8 cellular contexts compared by ENCODE assay signal in genomic region chr13:25874907-25875306, GRCh38.
DNase-seq lines count a peak whose midpoint lies in the region; ATAC-seq and TF ChIP-seq lines count a peak whose summit lies in the region.
"Had no signal": no experiment of that assay in that cellular context is flagged by ENCODE, and none has a peak within 500 bp of the region (broad histone marks: within the 10 kb centered on the region; RNA-seq: fewer than 3 reads in every experiment).

No MANE protein-coding gene starts in this region.

- ATAC-seq in mucosa of descending colon (peak; percentile 46), aorta (ENCODE audit: low FRiP score) (no peak)
- peak; percentile 50 for ATAC-seq in stimulated activated naive CD8-positive, alpha-beta T cell treated with anti-CD3 and anti-CD28 coated beads, Interleukin-15, Interleukin-2, amounts not matched to agents 100 U/mL and 50 U/mL, for 24 hours

- peak overlapping the region; percentile 10 for H2AFZ ChIP-seq in OCI-LY3 (ENCODE audit: low read depth, low read length)

- H3K27ac ChIP-seq in OCI-LY3 (ENCODE audit: low read length) (no peak overlapping the region), aorta (ENCODE audit: low read depth in 1 of 2, low read length in 2 of 2) (no peak overlapping the region)

- no peak overlapping the region for H3K4me2 ChIP-seq in OCI-LY3 (ENCODE audit: low read length)

- no peaks in the 10 kb centered on the region for H4K20me1 ChIP-seq in OCI-LY3 (ENCODE audit: insufficient read depth, low read length)

- WGBS in aorta, 2 donors = 64 to 68% methylated on average over 6 of the region's 6 CpGs

- no peak overlapping the region for H3K9ac ChIP-seq in OCI-LY3 (ENCODE audit: low read length)

- H3K9me3 ChIP-seq in OCI-LY3 (ENCODE audit: insufficient read depth, low read length) (no peaks in the 10 kb centered on the region), mucosa of descending colon (no peaks in the 10 kb centered on the region), aorta (ENCODE audit: control insufficient read depth, low read length) (no peaks in the 10 kb centered on the region)

- H3K36me3 ChIP-seq in OCI-LY3 (replicated peaks; ENCODE audit: low read depth, low read length) (no peaks in the 10 kb centered on the region), mucosa of descending colon (ENCODE audit: low read depth) (no peaks in the 10 kb centered on the region), aorta (ENCODE audit: control insufficient read depth in 1 of 2, insufficient read depth in 2 of 2, low read length in 1 of 2) (no peaks in the 10 kb centered on the region)

- intact Hi-C loops in mucosa of descending colon (cut with DNase I, micrococcal nuclease) (no loop called here), aorta (cut with DNase I) (no loop called here)

- H3K4me3 ChIP-seq in OCI-LY3 (ENCODE audit: low read length) (no peak overlapping the region), mucosa of descending colon (no peak overlapping the region), aorta (ENCODE audit: low read length in 2 of 2) (no peak overlapping the region)

- H3K27me3 ChIP-seq in OCI-LY3 (ENCODE audit: low read depth, low read length) = no peaks in the 10 kb centered on the region; the same call in 1 of the 2 replicates
- H3K27me3 ChIP-seq in aorta (ENCODE audit: control insufficient read depth in 1 of 2, insufficient read depth in 2 of 2, low read length in 1 of 2) = no peaks in the 10 kb centered on the region

- DNase-seq in activated CD8-positive, alpha-beta memory T cell treated with anti-CD3 and anti-CD28 coated beads for 24 hours = peak; percentile 70
- peak in 1 of 3 donors; percentile 31 for DNase-seq in mucosa of descending colon
- DNase-seq in stimulated activated naive CD8-positive, alpha-beta T cell treated with anti-CD3 and anti-CD28 coated beads, Interleukin-15, Interleukin-2, amounts not matched to agents 100 U/mL and 50 U/mL, for 24 hours = peak; percentile 66
- no peak for DNase-seq in SW480 (ENCODE audit: low spot score)
- no peak for DNase-seq in NCI-H1417 (lab: John Stamatoyannopoulos, UW)
- no peak for DNase-seq in aorta
- DNase-seq: naive B cell had no signal

- H3K79me2 ChIP-seq in OCI-LY3 (ENCODE audit: low read length) = no peaks in the 10 kb centered on the region

- TF ChIP-seq CTCF in OCI-LY3 (IDR thresholded peaks at IDR 0.05; ENCODE audit: low read depth, low read length) = no peak
- TF ChIP-seq CTCF in mucosa of descending colon (IDR thresholded peaks at IDR 0.05) = no peak

- H3K4me1 ChIP-seq in OCI-LY3 (ENCODE audit: low read length) (peaks cover 8% of the 10 kb centered on the region; the same call in 1 of the 2 replicates), mucosa of descending colon (ENCODE audit: low read depth) (no peaks in the 10 kb centered on the region), aorta (ENCODE audit: control insufficient read depth in 1 of 2, insufficient read depth in 2 of 2, low read length in 2 of 2) (no peaks in the 10 kb centered on the region)

Comparison
In these comparisons a context has a peak if more than half of its experiments do, and no peak if none do; other contexts are left out.
1. DNase-seq: peak in activated CD8-positive, alpha-beta memory T cell treated with anti-CD3 and anti-CD28 coated beads for 24 hours (single experiment) and stimulated activated naive CD8-positive, alpha-beta T cell treated with anti-CD3 and anti-CD28 coated beads, Interleukin-15, Interleukin-2, amounts not matched to agents 100 U/mL and 50 U/mL, for 24 hours (single experiment); none in SW480 (single experiment), NCI-H1417 (0 of 3) and aorta (0 of 2).